22 cellular contexts compared by ENCODE assay signal in genomic region chr11:69104856-69105395, GRCh38. TPM values are rescaled to one million over a fixed set of nuclear protein-coding genes. Genes with fewer than 3 reads are reported as not detected.
DNase-seq lines count a peak whose midpoint lies in the region; ATAC-seq, FAIRE-seq and TF ChIP-seq lines count a peak whose summit lies in the region.
"Had no signal": no experiment of that assay in that cellular context is flagged by ENCODE, and none has a peak within 500 bp of the region (broad histone marks: within the 10 kb centered on the region; RNA-seq: fewer than 3 reads in every experiment).

No MANE protein-coding gene starts in this region.

- H3K27me3 ChIP-seq in Panc1 (ENCODE audit: control insufficient read depth, insufficient read depth, low read length) = no peaks in the 10 kb centered on the region
- peaks cover 17% of the 10 kb centered on the region for H3K27me3 ChIP-seq in mucosa of stomach (ENCODE audit: control insufficient read depth, insufficient read depth, low read length)
- H3K27me3 ChIP-seq in adrenal gland = no peaks in the 10 kb centered on the region
- peaks cover 11% of the 10 kb centered on the region for H3K27me3 ChIP-seq in upper lobe of right lung
- H3K27me3 ChIP-seq: SJCRH30 had no signal

- DNase-seq in A549 (ENCODE audit: low read depth in 1 of 2, low spot score in 1 of 2) (no peak), Panc1 (ENCODE audit: low read depth, low spot score) (no peak), DMS 273 (lab: John Stamatoyannopoulos, UW; ENCODE audit: unreplicated experiment) (no peak), adrenal gland (no peak), upper lobe of right lung (no peak)
- DNase-seq: CD4-positive, alpha-beta T cell; DMS53; H7; IMR-90; KG1; MM.1S; NCI-H1417; NCI-H1694; NCI-H2029 treated with DMSO at 0.1 percent for 48 hours; NCI-H526 treated with DMSO at 0.1 percent for 48 hours; SJCRH30 had no signal

- ATAC-seq in A549 = no peak
- ATAC-seq in Panc1 = no peak
- ATAC-seq in upper lobe of right lung = no peak

- TF ChIP-seq POLR2A in A549 (IDR thresholded peaks at IDR 0.05; ENCODE audit: low read length) (no peak), adrenal gland (IDR thresholded peaks at IDR 0.05) (no peak)

- H3K4me3 ChIP-seq in A549 (no peak overlapping the region), Panc1 (ENCODE audit: low read depth in 2 of 2, low read length in 2 of 2) (no peak overlapping the region), mucosa of stomach (ENCODE audit: low read length) (no peak overlapping the region), adrenal gland (no peak overlapping the region), upper lobe of right lung (no peak overlapping the region)
- H3K4me3 ChIP-seq: SJCRH30 had no signal

- H3K36me3 ChIP-seq in Panc1 (ENCODE audit: control insufficient read depth, insufficient read depth, low read length) (no peaks in the 10 kb centered on the region), mucosa of stomach (ENCODE audit: control insufficient read depth, insufficient read depth, low read length) (no peaks in the 10 kb centered on the region), adrenal gland (replicated peaks in 1 of 2) (no peaks in the 10 kb centered on the region), upper lobe of right lung (no peaks in the 10 kb centered on the region)
- H3K36me3 ChIP-seq: SJCRH30 had no signal

- 96% methylated on average over 19 of the region's 21 CpGs for WGBS in A549 (ENCODE audit: missing lambda C conversion rate)
- WGBS in adrenal gland, 4 donors = 63 to 83% (median 78%) methylated on average over 15 to 21 of the region's 21 CpGs

- H3K27ac ChIP-seq in 22Rv1 (peak overlapping the region; percentile 68), A549 (peak overlapping the region; percentile 52 to 74; a peak in 4 of 6 replicates), Panc1 (ENCODE audit: low read length) (peak overlapping the region; percentile 40), adrenal gland (no peak overlapping the region), upper lobe of right lung (no peak overlapping the region)
- H3K27ac ChIP-seq: SJCRH30 had no signal

- TF ChIP-seq RAD21 in A549 (conservative IDR thresholded peaks at IDR 0.05 in 1 of 2, IDR thresholded peaks at IDR 0.05 in 1 of 2) = no peak

- TF ChIP-seq CTCF in 22Rv1 (IDR thresholded peaks at IDR 0.05) (no peak), A549 (IDR thresholded peaks at IDR 0.05) (no peak), Panc1 (IDR thresholded peaks at IDR 0.05) (no peak), adrenal gland (IDR thresholded peaks at IDR 0.05) (no peak), upper lobe of right lung (IDR thresholded peaks at IDR 0.05) (no peak)

- peak overlapping the region; percentile 3 for H3K9ac ChIP-seq in mucosa of stomach (ENCODE audit: low read length)

- H3K9me3 ChIP-seq in A549 = no peaks in the 10 kb centered on the region
- H3K9me3 ChIP-seq in Panc1 (ENCODE audit: control insufficient read depth, insufficient read depth, low read depth, low read length) = no peaks in the 10 kb centered on the region
- H3K9me3 ChIP-seq in mucosa of stomach (ENCODE audit: control insufficient read depth, low read length) = no peaks in the 10 kb centered on the region
- H3K9me3 ChIP-seq in adrenal gland (replicated peaks in 1 of 3) = no peaks in the 10 kb centered on the region
- H3K9me3 ChIP-seq in upper lobe of right lung = no peaks in the 10 kb centered on the region
- H3K9me3 ChIP-seq: SJCRH30 had no signal

- TF ChIP-seq EP300 in A549 (IDR thresholded peaks at IDR 0.05) = no peak

- CTCF ChIA-PET in A549 (lab: Yijun Ruan, JAX) = interaction anchor here (0.6 to 15.2 kb wide), 12 partner anchors 8 to 563 kb away, joined by 3 to 262 read pairs (median 4); partner anchors contain the start of gene CCND1
- CTCF ChIA-PET in Panc1 (lab: Charles Lee) = interaction anchor here (0.6 kb wide), 1 partner anchor 277 kb away, joined by 5 read pairs; no protein-coding TSS in a partner anchor

- POLR2A ChIA-PET in A549 (lab: Yijun Ruan, JAX) (no interaction called here), Panc1 (lab: Charles Lee) (interaction anchor here (0.5 kb wide), 1 partner anchor 571 kb away, joined by 8 read pairs; the partner anchor contains the start of gene LTO1)

- intact Hi-C loops in Panc1 (cut with micrococcal nuclease; ENCODE audit: unreplicated experiment) (loop anchor here (5.0 to 10.0 kb wide), 3 partner anchors 110 to 570 kb away; partner anchors contain the start of gene LTO1), adrenal gland (cut with DNase I) (loop anchor here in 1 of 2 donors (10.0 kb wide), 2 partner anchors 190 to 780 kb away; partner anchors contain the start of gene MYEOV), upper lobe of right lung (cut with DNase I) (loop anchor here (5.0 to 10.0 kb wide), 2 partner anchors 190 to 542 kb away; partner anchors contain the start of gene MYEOV)

- in situ Hi-C loops in Panc1 (cut with HindIII; ENCODE audit: low pct_unique_long_range_greater_than_20kb, low sequenced_read_pairs) = no loop called here

- BruUV-seq in Panc1 (replicated peaks; lab: Mats Ljungman, UMichigan) = no TSS peak

- peaks cover 28% of the 10 kb centered on the region for H3K4me1 ChIP-seq in A549
- H3K4me1 ChIP-seq in Panc1 (ENCODE audit: control insufficient read depth, insufficient read depth, low read length) = peaks cover 39% of the 10 kb centered on the region
- H3K4me1 ChIP-seq in mucosa of stomach (ENCODE audit: control insufficient read depth, insufficient read depth, low read length) = peaks cover 24% of the 10 kb centered on the region
- H3K4me1 ChIP-seq in adrenal gland (replicated peaks in 1 of 2) = no peaks in the 10 kb centered on the region
- H3K4me1 ChIP-seq in upper lobe of right lung = peaks cover 16% of the 10 kb centered on the region
- H3K4me1 ChIP-seq: SJCRH30 had no signal

- H3K4me2 ChIP-seq in A549 = no peak overlapping the region

- no peak for FAIRE-seq in A549 (lab: Jason Lieb, UNC)
- FAIRE-seq: D721Med, RCC 7860 had no signal

TF ChIP-seq in A549, 52 proteins besides CTCF, POLR2A, EP300 and RAD21:
- TF ChIP-seq HOXB5 (CRISPR knock-in tag; IDR thresholded peaks at IDR 0.05) (no peak), TP53 (CRISPR knock-in tag; IDR thresholded peaks at IDR 0.05) (no peak), HOXB13 (CRISPR knock-in tag; IDR thresholded peaks at IDR 0.05; ENCODE audit: low read depth) (no peak), USF2 (IDR thresholded peaks at IDR 0.05) (no peak), MAX (IDR thresholded peaks at IDR 0.05) (no peak), KDM5A (IDR thresholded peaks at IDR 0.05) (no peak), SREBF2 (IDR thresholded peaks at IDR 0.05) (no peak), GATA3 (IDR thresholded peaks at IDR 0.05; ENCODE audit: borderline replicate concordance) (no peak), CBX8 (IDR thresholded peaks at IDR 0.05) (no peak)

RNA-seq across cellular contexts. Expression of gene SMIM38, which starts 50.8 kb away (rescaled TPM):
- polyA plus RNA-seq in A549 (2011; rRNA removed) (0.08 and 0.24 TPM in 2 replicates), A549 (2017; fragmentation: RNase III; extraction: RNeasy Plus Mini Kit Qiagen cat#74134 plus additional on column Dnase treatment) (0.05 to 0.08 TPM in 2 of 3 replicates, not detected in the other), adrenal gland (under 1 TPM in 1 of 3 donors, not detected in 2; 0.16 TPM)
- polyA plus RNA-seq in A549 (2012; cell fraction: cytosol; rRNA removed) = 0.01 TPM in 2 replicates
- polyA plus RNA-seq in A549 (2012; cell fraction: nucleus; rRNA removed) = 0.23 and 0.27 TPM in 2 replicates
- 0.15 and 0.21 TPM in 2 replicates for polyA minus RNA-seq in A549 (2011; rRNA and poly(A)+ RNA removed)
- total RNA-seq in Panc1 (2021; ENCODE audit: unreplicated experiment) (0.46 TPM), adrenal gland (under 1 TPM in 6 of 8 donors, not detected in 2; 0.11 to 0.26 (median 0.16) TPM), upper lobe of right lung (not detected)
- polyA plus RNA-seq in Panc1 (2012; ENCODE audit: insufficient read length) = 0.15 TPM
- total RNA-seq: Daoy, G401 had no signal

RNA-seq across cellular contexts. Expression of gene TPCN2, which starts 56.2 kb away (rescaled TPM):
- polyA plus RNA-seq in A549 (2011; rRNA removed) (8.1 and 8.9 TPM in 2 replicates), A549 (2017; fragmentation: RNase III; extraction: RNeasy Plus Mini Kit Qiagen cat#74134 plus additional on column Dnase treatment) (8.8 to 9.1 TPM (median 9.0 TPM) in 3 replicates), adrenal gland (10 to 100 TPM in 2 of 3 donors, 1 to 10 TPM in 1; 3.1 to 21.6 (median 13.6) TPM)
- polyA plus RNA-seq in A549 (2012; cell fraction: cytosol; rRNA removed) = 9.4 and 11.6 TPM in 2 replicates
- polyA plus RNA-seq in A549 (2012; cell fraction: nucleus; rRNA removed) = 34.4 and 38.1 TPM in 2 replicates
- 10.1 and 13.1 TPM in 2 replicates for polyA minus RNA-seq in A549 (2011; rRNA and poly(A)+ RNA removed)
- total RNA-seq in Panc1 (2021; ENCODE audit: unreplicated experiment) (20.6 TPM), adrenal gland (10 to 100 TPM in 5 of 8 donors, 1 to 10 TPM in 3; 6.8 to 17.6 (median 10.4) TPM), upper lobe of right lung (16.6 TPM)
- polyA plus RNA-seq in Panc1 (2012; ENCODE audit: insufficient read length) = 18.9 TPM

Comparison
In these comparisons a context has a peak if more than half of its experiments do, and no peak if none do; other contexts are left out.
1. H3K27ac ChIP-seq: peak in 22Rv1 (single experiment), A549 (2 of 2) and Panc1 (single experiment); none in adrenal gland (0 of 5) and upper lobe of right lung (single experiment).